Comparison of ENCODE assay signal across 24 cellular contexts in genomic region chrX:100207331-100208024, GRCh38.
A peak's percentile ranks its signal among the peaks of the same experiment; 100 is the strongest.
DNase-seq lines count a peak whose midpoint lies in the region; ATAC-seq and TF ChIP-seq lines count a peak whose summit lies in the region.
"Had no signal": no experiment of that assay in that cellular context is flagged by ENCODE, and none has a peak within 500 bp of the region (broad histone marks: within the 10 kb centered on the region; RNA-seq: fewer than 3 reads in every experiment).

No MANE protein-coding gene starts in this region.

- H3K9me3 ChIP-seq in osteoblast (ENCODE audit: low read depth, low read length), result no peaks in the 10 kb centered on the region
- H3K9me3 ChIP-seq: body of pancreas, esophagus squamous epithelium, gastroesophageal sphincter had no signal

- peaks cover 31% of the 10 kb centered on the region for H3K9me3 Mint-ChIP-seq in nephron progenitor cell
- H3K9me3 Mint-ChIP-seq in activated CD4-positive, alpha-beta T cell treated with anti-CD3 and anti-CD28 coated beads, Interleukin-2, amount 10 ng/mL, durations not matched to agents 7 days and 5 days, result no peaks in the 10 kb centered on the region

- H3K36me3 ChIP-seq in osteoblast (ENCODE audit: insufficient read depth, low read length), result no peaks in the 10 kb centered on the region
- H3K36me3 ChIP-seq: esophagus squamous epithelium, gastroesophageal sphincter, SJCRH30 had no signal

- peaks cover 35% of the 10 kb centered on the region for H3K4me1 Mint-ChIP-seq in nephron progenitor cell
- H3K4me1 Mint-ChIP-seq in activated CD4-positive, alpha-beta T cell treated with anti-CD3 and anti-CD28 coated beads, Interleukin-2, amount 10 ng/mL, durations not matched to agents 7 days and 5 days, result no peaks in the 10 kb centered on the region
- H3K4me1 Mint-ChIP-seq: naive thymus-derived CD8-positive, alpha-beta T cell had no signal

- no peaks in the 10 kb centered on the region for H3K27me3 ChIP-seq in osteoblast (ENCODE audit: insufficient read depth, low read length)
- H3K27me3 ChIP-seq: body of pancreas, esophagus squamous epithelium, gastroesophageal sphincter, SJCRH30 had no signal

- peaks cover 8% of the 10 kb centered on the region for H3K27me3 Mint-ChIP-seq in nephron progenitor cell (ENCODE audit: low read depth, poor library complexity)
- H3K27me3 Mint-ChIP-seq in activated CD4-positive, alpha-beta T cell treated with anti-CD3 and anti-CD28 coated beads, Interleukin-2, amount 10 ng/mL, durations not matched to agents 7 days and 5 days, result no peaks in the 10 kb centered on the region
- H3K27me3 Mint-ChIP-seq: effector memory CD8-positive, alpha-beta T cell; naive thymus-derived CD8-positive, alpha-beta T cell had no signal

- no peak overlapping the region for H3K4me3 ChIP-seq in osteoblast (ENCODE audit: insufficient read depth, low read length)
- H3K4me3 ChIP-seq: body of pancreas, esophagus squamous epithelium, gastroesophageal sphincter, GM23248, SJCRH30 had no signal

- no peak overlapping the region for H3K4me2 ChIP-seq in osteoblast (ENCODE audit: insufficient read depth, low read length)

- H2AFZ ChIP-seq in osteoblast (ENCODE audit: low read length), result no peak overlapping the region
- H2AFZ ChIP-seq: GM23248 had no signal

- ATAC-seq in GM18858 (IDR thresholded peaks at IDR 0.05; ENCODE audit: unreplicated experiment) (peak; percentile 83), HG03095 (IDR thresholded peaks at IDR 0.05; ENCODE audit: unreplicated experiment) (peak; percentile 88), omental fat pad (ENCODE audit: low FRiP score) (no peak)
- ATAC-seq: body of pancreas; effector memory CD8-positive, alpha-beta T cell; gastroesophageal sphincter; left cardiac atrium; naive thymus-derived CD8-positive, alpha-beta T cell; stimulated activated naive CD8-positive, alpha-beta T cell treated with anti-CD3 and anti-CD28 coated beads, Interleukin-15, Interleukin-2, amounts not matched to agents 100 U/mL and 50 U/mL, for 24 hours had no signal

- H3K27ac Mint-ChIP-seq in nephron progenitor cell, result peak overlapping the region; percentile 94
- no peak overlapping the region for H3K27ac Mint-ChIP-seq in activated CD4-positive, alpha-beta T cell treated with anti-CD3 and anti-CD28 coated beads, Interleukin-2, amount 10 ng/mL, durations not matched to agents 7 days and 5 days
- H3K27ac Mint-ChIP-seq: effector memory CD8-positive, alpha-beta T cell; naive thymus-derived CD8-positive, alpha-beta T cell; T-helper 1 cell treated with Interleukin-12 subunit alpha and Interleukin-12 subunit beta and Interleukin-4 antibody, amounts not matched to agents 30 μg/mL and 1 μg/mL, for 36 hours had no signal

- H3K36me3 Mint-ChIP-seq in nephron progenitor cell (ENCODE audit: low read depth), result peaks cover 23% of the 10 kb centered on the region
- no peaks in the 10 kb centered on the region for H3K36me3 Mint-ChIP-seq in activated CD4-positive, alpha-beta T cell treated with anti-CD3 and anti-CD28 coated beads, Interleukin-2, amount 10 ng/mL, durations not matched to agents 7 days and 5 days (ENCODE audit: low read depth)

- TF ChIP-seq CTCF in nephron progenitor cell (IDR thresholded peaks at IDR 0.05) (no peak), osteoblast (IDR thresholded peaks at IDR 0.05; ENCODE audit: extremely low read depth, low read depth, low read length) (no peak), omental fat pad (IDR thresholded peaks at IDR 0.05) (no peak)

- CTCF ChIA-PET in activated CD4-positive, alpha-beta T cell treated with anti-CD3 and anti-CD28 coated beads, Interleukin-2, amount 10 ng/mL, durations not matched to agents 7 days and 5 days (lab: Charles Lee), result no interaction called here

- no peaks in the 10 kb centered on the region for H3K4me1 ChIP-seq in osteoblast (ENCODE audit: insufficient read depth, low read length)
- H3K4me1 ChIP-seq: body of pancreas, gastroesophageal sphincter, SJCRH30 had no signal

- H4K20me1 ChIP-seq in osteoblast (ENCODE audit: insufficient read depth, low read length), result no peaks in the 10 kb centered on the region

- peak; percentile 20 for DNase-seq in OCI-M1 (lab: John Stamatoyannopoulos, UW)
- peak; percentile 25 for DNase-seq in nephron progenitor cell
- DNase-seq in osteoblast (ENCODE audit: insufficient read length, low spot score, missing footprints), result no peak
- no peak for DNase-seq in activated CD4-positive, alpha-beta T cell treated with anti-CD3 and anti-CD28 coated beads, Interleukin-2, amount 10 ng/mL, durations not matched to agents 7 days and 5 days
- no peak for DNase-seq in omental fat pad (ENCODE audit: low spot score)
- DNase-seq in RKO (ENCODE audit: low spot score), result no peak
- DNase-seq: activated CD4-positive, alpha-beta T cell treated with anti-CD3 and anti-CD28 coated beads, Interleukin-2, amount 50 U/mL, for 4 hours; activated CD8-positive, alpha-beta memory T cell treated with anti-CD3 and anti-CD28 coated beads, Interleukin-2, amount 50 U/mL, for 48 hours; body of pancreas; DND-41; effector memory CD8-positive, alpha-beta T cell; esophagus squamous epithelium; GM23248; left cardiac atrium; naive thymus-derived CD8-positive, alpha-beta T cell; NCI-H1436 treated with DMSO at 0.1 percent for 48 hours; SJCRH30; stimulated activated CD4-positive, alpha-beta T cell treated with anti-CD3 and anti-CD28 coated beads, Interleukin-1b, Interleukin-23, amount 100 ng/mL, for 48 hours; stimulated activated naive CD8-positive, alpha-beta T cell treated with anti-CD3 and anti-CD28 coated beads, Interleukin-15, Interleukin-2, amounts not matched to agents 100 U/mL and 50 U/mL, for 24 hours had no signal

- POLR2A ChIA-PET in activated CD4-positive, alpha-beta T cell treated with anti-CD3 and anti-CD28 coated beads, Interleukin-2, amount 10 ng/mL, durations not matched to agents 7 days and 5 days (lab: Charles Lee), result no interaction called here

- H3K27ac ChIP-seq in osteoblast (ENCODE audit: low read depth, low read length), result no peak overlapping the region
- H3K27ac ChIP-seq: body of pancreas, gastroesophageal sphincter, GM23248, SJCRH30, VCaP had no signal

- H3K4me3 Mint-ChIP-seq in nephron progenitor cell, result peak overlapping the region; percentile 24
- no peak overlapping the region for H3K4me3 Mint-ChIP-seq in activated CD4-positive, alpha-beta T cell treated with anti-CD3 and anti-CD28 coated beads, Interleukin-2, amount 10 ng/mL, durations not matched to agents 7 days and 5 days
- H3K4me3 Mint-ChIP-seq: effector memory CD8-positive, alpha-beta T cell; naive thymus-derived CD8-positive, alpha-beta T cell; T-helper 1 cell treated with Interleukin-12 subunit alpha and Interleukin-12 subunit beta and Interleukin-4 antibody, amounts not matched to agents 30 μg/mL and 1 μg/mL, for 36 hours had no signal

- H3K79me2 ChIP-seq in osteoblast (ENCODE audit: insufficient read depth, low read length), result no peaks in the 10 kb centered on the region

Comparison
In these comparisons a context has a peak if more than half of its experiments do, and no peak if none do; other contexts are left out.
1. DNase-seq: peak in OCI-M1 (single experiment) and nephron progenitor cell (single experiment); none in osteoblast (single experiment), activated CD4-positive, alpha-beta T cell treated with anti-CD3 and anti-CD28 coated beads, Interleukin-2, amount 10 ng/mL, durations not matched to agents 7 days and 5 days (single experiment), omental fat pad (single experiment) and RKO (single experiment).